Comparison of ENCODE assay signal across 8 cellular contexts in genomic region chr6:118894425-118895240, GRCh38. TPM values are rescaled to one million over a fixed set of nuclear protein-coding genes. Genes with fewer than 3 reads are reported as not detected.
DNase-seq lines count a peak whose midpoint lies in the region; ATAC-seq and TF ChIP-seq lines count a peak whose summit lies in the region.

No MANE protein-coding gene starts in this region.

- no peak for TF ChIP-seq EP300 in stomach (IDR thresholded peaks at IDR 0.05)

- H3K4me3 ChIP-seq in BLaER1 treated with 17β-estradiol and CSF1 and Interleukin-3, amounts not matched to agents 10 nM and 100 nM = peak overlapping the region; percentile 79 to 97 (median 86)
- H3K4me3 ChIP-seq in PC-3 (ENCODE audit: low read length) = peak overlapping the region; percentile 99
- peak overlapping the region; percentile 81 for H3K4me3 ChIP-seq in fibroblast of pulmonary artery (replicated peaks; ENCODE audit: low read depth, low read length)
- peak overlapping the region; percentile 70 to 89 (median 82) for H3K4me3 ChIP-seq in stomach

- peaks cover 31% of the 10 kb centered on the region for H3K36me3 Mint-ChIP-seq in activated T-helper 17 cell treated with anti-CD3 and anti-CD28 coated beads, Interleukin-2, amount 50 U/mL, for 72 hours (ENCODE audit: low read depth)
- H3K36me3 Mint-ChIP-seq in nephron progenitor cell (ENCODE audit: low read depth) = peaks cover 17% of the 10 kb centered on the region

- H3K27ac ChIP-seq in BLaER1 treated with 17β-estradiol and CSF1 and Interleukin-3, amounts not matched to agents 10 nM and 100 nM = peak overlapping the region; percentile 95 to 100 (median 98)
- H3K27ac ChIP-seq in PC-3 (ENCODE audit: low read length) (peak overlapping the region; percentile 86), stomach (peak overlapping the region; percentile 95 to 98 (median 97))

- H3K27ac Mint-ChIP-seq in activated T-helper 17 cell treated with anti-CD3 and anti-CD28 coated beads, Interleukin-2, amount 50 U/mL, for 72 hours = peak overlapping the region; percentile 98
- H3K27ac Mint-ChIP-seq in nephron progenitor cell = peak overlapping the region; percentile 100

- CTCF ChIA-PET in PC-3 (lab: Charles Lee) = no interaction called here

- no peaks in the 10 kb centered on the region for H3K27me3 Mint-ChIP-seq in activated T-helper 17 cell treated with anti-CD3 and anti-CD28 coated beads, Interleukin-2, amount 50 U/mL, for 72 hours
- peaks cover 10% of the 10 kb centered on the region for H3K27me3 Mint-ChIP-seq in nephron progenitor cell (ENCODE audit: low read depth, poor library complexity)

- peak overlapping the region; percentile 98 for H3K4me3 Mint-ChIP-seq in activated T-helper 17 cell treated with anti-CD3 and anti-CD28 coated beads, Interleukin-2, amount 50 U/mL, for 72 hours
- H3K4me3 Mint-ChIP-seq in nephron progenitor cell = peak overlapping the region; percentile 94

- peak; percentile 33 for ATAC-seq in HG03342 (IDR thresholded peaks at IDR 0.05; ENCODE audit: unreplicated experiment)
- ATAC-seq in PC-3 = peak; percentile 12
- ATAC-seq in activated T-helper 17 cell treated with anti-CD3 and anti-CD28 coated beads, Interleukin-2, amount 50 U/mL, for 72 hours (replicated peaks) = peak; percentile 36

- 0 to 1% (median 1%) methylated on average over 19 to 99 of the region's 99 CpGs for WGBS in stomach, 5 donors

- H3K4me2 ChIP-seq in BLaER1 treated with 17β-estradiol and CSF1 and Interleukin-3, amounts not matched to agents 10 nM and 100 nM = peak overlapping the region; percentile 60 to 91 (median 73)
- peak overlapping the region; percentile 90 for H3K4me2 ChIP-seq in PC-3 (ENCODE audit: low read length)

- peak overlapping the region; percentile 94 to 100 (median 99) for H3K9ac ChIP-seq in BLaER1 treated with 17β-estradiol and CSF1 and Interleukin-3, amounts not matched to agents 10 nM and 100 nM
- H3K9ac ChIP-seq in PC-3 (ENCODE audit: low read length) = peak overlapping the region; percentile 93

- peak; percentile 74 for TF ChIP-seq POLR2A in GM19099 (IDR thresholded peaks at IDR 0.05; ENCODE audit: extremely low read depth, insufficient read length, low read depth)
- no peak for TF ChIP-seq POLR2A in stomach (IDR thresholded peaks at IDR 0.05)

- TF ChIP-seq CTCF in PC-3 (conservative IDR thresholded peaks at IDR 0.05; ENCODE audit: low read depth, low read length) (no peak), fibroblast of pulmonary artery (IDR thresholded peaks at IDR 0.05; ENCODE audit: low read length, missing control alignments) (no peak), nephron progenitor cell (IDR thresholded peaks at IDR 0.05) (no peak), stomach (IDR thresholded peaks at IDR 0.05) (no peak)

- peaks cover 76% of the 10 kb centered on the region for H3K79me2 ChIP-seq in PC-3 (ENCODE audit: low read length)

- H3K9me3 ChIP-seq in BLaER1 treated with 17β-estradiol and CSF1 and Interleukin-3, amounts not matched to agents 10 nM and 100 nM (replicated peaks in 1 of 11) = no peaks in the 10 kb centered on the region
- H3K9me3 ChIP-seq in PC-3 (ENCODE audit: low read length) = no peaks in the 10 kb centered on the region
- H3K9me3 ChIP-seq in stomach = no peaks in the 10 kb centered on the region

- peaks cover 37 to 64% (median 50%) of the 10 kb centered on the region in 10 experiments for H3K4me1 ChIP-seq in BLaER1 treated with 17β-estradiol and CSF1 and Interleukin-3, amounts not matched to agents 10 nM and 100 nM
- H3K4me1 ChIP-seq in PC-3 (ENCODE audit: insufficient read depth, low read length) (peaks cover 29% of the 10 kb centered on the region), stomach (peaks cover 14 to 66% (median 45%) of the 10 kb centered on the region in 4 donors)

- H3K9me3 Mint-ChIP-seq in activated T-helper 17 cell treated with anti-CD3 and anti-CD28 coated beads, Interleukin-2, amount 50 U/mL, for 72 hours = no peaks in the 10 kb centered on the region
- no peaks in the 10 kb centered on the region for H3K9me3 Mint-ChIP-seq in nephron progenitor cell

- peaks cover 37% of the 10 kb centered on the region for H3K4me1 Mint-ChIP-seq in activated T-helper 17 cell treated with anti-CD3 and anti-CD28 coated beads, Interleukin-2, amount 50 U/mL, for 72 hours
- peaks cover 49% of the 10 kb centered on the region for H3K4me1 Mint-ChIP-seq in nephron progenitor cell

- no peaks in the 10 kb centered on the region for H3K27me3 ChIP-seq in BLaER1 treated with 17β-estradiol and CSF1 and Interleukin-3, amounts not matched to agents 10 nM and 100 nM
- H3K27me3 ChIP-seq in PC-3 (ENCODE audit: low read length) (no peaks in the 10 kb centered on the region), stomach (no peaks in the 10 kb centered on the region)

- peaks cover 7 to 47% (median 15%) of the 10 kb centered on the region in 11 experiments; a peak in 15 of 22 replicates for H4K20me1 ChIP-seq in BLaER1 treated with 17β-estradiol and CSF1 and Interleukin-3, amounts not matched to agents 10 nM and 100 nM
- no peaks in the 10 kb centered on the region for H4K20me1 ChIP-seq in PC-3 (ENCODE audit: low read length)

- H3K36me3 ChIP-seq in BLaER1 treated with 17β-estradiol and CSF1 and Interleukin-3, amounts not matched to agents 10 nM and 100 nM = peaks cover 9 to 36% (median 29%) of the 10 kb centered on the region in 11 experiments; a peak in 20 of 22 replicates
- H3K36me3 ChIP-seq in PC-3 (ENCODE audit: low read depth, low read length) = peaks cover 7% of the 10 kb centered on the region; the same call in 1 of the 2 replicates
- H3K36me3 ChIP-seq in stomach = peaks cover 0 to 8% (median 3%) of the 10 kb centered on the region in 4 donors

- TSS peak; percentile 69 for BruUV-seq in PC-3 (replicated peaks; lab: Mats Ljungman, UMichigan)

- peak overlapping the region; percentile 75 for H2AFZ ChIP-seq in PC-3 (ENCODE audit: low read length)

- intact Hi-C loops in PC-3 (cut with micrococcal nuclease) = loop anchor here (10.0 kb wide), 1 partner anchor 330 kb away; no protein-coding TSS in a partner anchor
- intact Hi-C loops in stomach (cut with DNase I; ENCODE audit: low total_unique reads) = no loop called here

- DNase-seq in PC-3 = peak; percentile 40
- DNase-seq in fibroblast of pulmonary artery (ENCODE audit: low read depth) = peak; percentile 71
- DNase-seq in nephron progenitor cell = peak; percentile 77
- DNase-seq in stomach = peak; percentile 65

- H3K9me2 ChIP-seq in PC-3 (replicated peaks; ENCODE audit: low read length) = no peaks in the 10 kb centered on the region

- POLR2A ChIA-PET in PC-3 (lab: Charles Lee; ENCODE audit: unreplicated experiment) = no interaction called here

- no peaks in the 10 kb centered on the region for H3F3A ChIP-seq in PC-3 (ENCODE audit: low read length, unreplicated experiment)

RNA-seq across cellular contexts. Expression of gene ASF1A, which starts 0.7 kb away (rescaled TPM):
- total RNA-seq in PC-3 (2014; rRNA removed) = 24.6 and 25.0 TPM in 2 replicates
- 10 to 100 TPM; 11.3 to 27.3 TPM for total RNA-seq in activated T-helper 17 cell treated with anti-CD3 and anti-CD28 coated beads, Interleukin-2, amount 50 U/mL, for 72 hours
- 10 to 100 TPM in 3 of 5 donors, 1 to 10 TPM in 1, under 1 TPM in 1; 0.87 to 39.7 (median 17.9) TPM for total RNA-seq in stomach
- polyA plus RNA-seq in stomach = 10 to 100 TPM; 13.5 to 15.1 (median 13.9) TPM

RNA-seq across cellular contexts. Expression of gene MCM9, which starts 40.3 kb away (rescaled TPM):
- total RNA-seq in PC-3 (2014; rRNA removed) (5.3 and 5.8 TPM in 2 replicates), stomach (10 to 100 TPM in 4 of 5 donors, under 1 TPM in 1; 0.29 to 85.7 (median 30.1) TPM)
- total RNA-seq in activated T-helper 17 cell treated with anti-CD3 and anti-CD28 coated beads, Interleukin-2, amount 50 U/mL, for 72 hours = 10 to 100 TPM; 12.8 to 21.7 TPM
- 1 to 10 TPM; 2.0 to 4.1 (median 3.4) TPM for polyA plus RNA-seq in stomach

Comparison
In these comparisons a context has a peak if more than half of its experiments do, and no peak if none do; other contexts are left out.
1. Peak in every context shown above with its lines: DNase-seq, ATAC-seq, H3K4me3 ChIP-seq and H3K27ac ChIP-seq.